In the genomic region with DNA sequence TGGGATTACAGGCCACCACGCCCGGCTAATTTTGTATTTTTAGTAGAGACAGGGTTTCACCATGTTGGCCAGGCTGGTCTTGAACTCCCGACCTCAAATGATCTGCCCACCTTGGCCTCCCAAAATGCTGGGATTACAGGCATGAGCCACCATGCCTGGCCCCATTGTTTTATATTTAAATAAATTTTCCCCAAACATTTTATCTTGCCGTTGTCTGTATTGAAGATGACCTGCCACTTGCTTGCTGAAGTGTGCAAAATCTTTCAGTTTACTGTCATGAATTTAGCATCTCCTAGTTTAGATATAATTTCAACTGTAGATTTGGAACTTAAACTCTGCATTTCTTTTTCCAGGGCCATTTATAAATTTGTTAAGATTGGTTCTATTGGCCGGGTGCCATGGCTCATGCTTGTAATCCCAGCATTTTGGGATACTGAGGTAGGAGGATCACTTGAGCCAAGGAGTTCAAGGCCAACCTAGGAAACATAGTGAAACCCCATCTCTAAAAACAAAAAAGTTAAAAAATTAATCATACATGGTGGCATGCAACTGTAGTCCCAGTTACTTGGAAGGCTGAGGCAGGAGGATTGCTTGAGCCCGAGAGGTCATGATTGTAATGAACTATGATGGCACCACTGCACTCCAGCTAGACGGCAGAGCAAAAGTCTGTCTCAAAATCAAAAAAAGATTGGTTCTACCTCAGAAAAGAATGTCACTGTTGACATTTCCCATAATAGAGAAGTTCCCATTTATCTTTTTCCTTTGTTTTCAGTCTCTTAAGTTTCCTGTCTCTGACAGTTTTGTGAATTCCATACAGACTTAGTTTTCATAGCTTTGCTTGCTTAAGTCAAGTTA, we compare ENCODE assay signal across 13 cellular contexts.
DNase-seq lines count a peak whose midpoint lies in the region; ATAC-seq and TF ChIP-seq lines count a peak whose summit lies in the region.
"Had no signal": no experiment of that assay in that cellular context is flagged by ENCODE, and none has a peak within 500 bp of the region (broad histone marks: within the 10 kb centered on the region; RNA-seq: fewer than 3 reads in every experiment).

No MANE protein-coding gene starts in this region.

- no peak for TF ChIP-seq CTCF in AG04449 (IDR thresholded peaks at IDR 0.05; ENCODE audit: insufficient read depth, low read length, missing control alignments)
- no peak for TF ChIP-seq CTCF in chondrocyte (IDR thresholded peaks at IDR 0.05)

- DNase-seq in AG04449 (ENCODE audit: low read depth, low spot score) (peak; percentile 67), GM04503 (ENCODE audit: low read depth) (peak; percentile 68), chondrocyte (ENCODE audit: low spot score) (no peak), amygdala (lab: John Stamatoyannopoulos, UW) (no peak)
- no peak for DNase-seq in natural killer cell treated with Interleukin-12 subunit alpha and Interleukin-12 subunit beta and Interleukin-15 and Interleukin-18, amount 100 ng/mL, for 72 hours (ENCODE audit: low spot score)
- no peak for DNase-seq in stimulated activated CD4-positive, alpha-beta T cell treated with anti-CD3 and anti-CD28 coated beads, Interleukin-1b, Interleukin-23, amount 100 ng/mL, for 48 hours
- no peak for DNase-seq in NK-92 treated with Interleukin-12 subunit alpha and Interleukin-12 subunit beta, amount 100 ng/mL, for 24 hours (lab: John Stamatoyannopoulos, UW)
- DNase-seq: activated CD4-positive, alpha-beta T cell treated with anti-CD3 and anti-CD28 coated beads, Interleukin-2, amount 50 U/mL, for 1 hour; central memory CD4-positive, alpha-beta T cell; Karpas-422; naive thymus-derived CD4-positive, alpha-beta T cell; NCI-H226 had no signal

- H3K27ac Mint-ChIP-seq in chondrocyte (ENCODE audit: unreplicated experiment): peak overlapping the region; percentile 92
- H3K27ac Mint-ChIP-seq in natural killer cell treated with Interleukin-12 subunit alpha and Interleukin-12 subunit beta and Interleukin-15 and Interleukin-18, amount 100 ng/mL, for 72 hours: peak overlapping the region; percentile 29 to 78

- H3K4me3 Mint-ChIP-seq in chondrocyte (ENCODE audit: unreplicated experiment): no peak overlapping the region
- H3K4me3 Mint-ChIP-seq in natural killer cell treated with Interleukin-12 subunit alpha and Interleukin-12 subunit beta and Interleukin-15 and Interleukin-18, amount 100 ng/mL, for 72 hours: no peak overlapping the region
- H3K4me3 Mint-ChIP-seq: naive thymus-derived CD4-positive, alpha-beta T cell had no signal

- POLR2A ChIA-PET in AG04449 (lab: Yijun Ruan, JAX): interaction anchor here (0.6 to 1.5 kb wide), 7 partner anchors 9 to 51 kb away, joined by 3 to 11 read pairs (median 3); no protein-coding TSS in a partner anchor

- no peaks in the 10 kb centered on the region for H3K9me3 Mint-ChIP-seq in chondrocyte (ENCODE audit: low read depth)
- H3K9me3 Mint-ChIP-seq in natural killer cell treated with Interleukin-12 subunit alpha and Interleukin-12 subunit beta and Interleukin-15 and Interleukin-18, amount 100 ng/mL, for 72 hours: no peaks in the 10 kb centered on the region
- H3K9me3 Mint-ChIP-seq: naive thymus-derived CD4-positive, alpha-beta T cell had no signal

- peaks cover 53% of the 10 kb centered on the region for H3K4me1 Mint-ChIP-seq in chondrocyte (ENCODE audit: low read depth)
- peaks cover 15 to 17% of the 10 kb centered on the region in 2 donors for H3K4me1 Mint-ChIP-seq in natural killer cell treated with Interleukin-12 subunit alpha and Interleukin-12 subunit beta and Interleukin-15 and Interleukin-18, amount 100 ng/mL, for 72 hours (ENCODE audit: low read depth in 2 of 2)

- no peak overlapping the region for H3K4me3 ChIP-seq in AG04449 (ENCODE audit: low read depth, low read length)

- no peaks in the 10 kb centered on the region for H3K27me3 Mint-ChIP-seq in chondrocyte (ENCODE audit: low read depth)
- no peaks in the 10 kb centered on the region for H3K27me3 Mint-ChIP-seq in natural killer cell treated with Interleukin-12 subunit alpha and Interleukin-12 subunit beta and Interleukin-15 and Interleukin-18, amount 100 ng/mL, for 72 hours
- H3K27me3 Mint-ChIP-seq: naive thymus-derived CD4-positive, alpha-beta T cell had no signal

- CTCF ChIA-PET in AG04449 (lab: Yijun Ruan, JAX): no interaction called here

- H3K36me3 Mint-ChIP-seq in chondrocyte (ENCODE audit: low read depth): peaks cover 4% of the 10 kb centered on the region
- peaks cover 5% of the 10 kb centered on the region for H3K36me3 Mint-ChIP-seq in natural killer cell treated with Interleukin-12 subunit alpha and Interleukin-12 subunit beta and Interleukin-15 and Interleukin-18, amount 100 ng/mL, for 72 hours

- ATAC-seq in natural killer cell treated with Interleukin-12 subunit alpha and Interleukin-12 subunit beta and Interleukin-15 and Interleukin-18, amount 100 ng/mL, for 72 hours: no peak
- no peak for ATAC-seq in HG03095 (IDR thresholded peaks at IDR 0.05; ENCODE audit: unreplicated experiment)
- ATAC-seq: naive thymus-derived CD4-positive, alpha-beta T cell had no signal

Comparison
In these comparisons a context has a peak if more than half of its experiments do, and no peak if none do; other contexts are left out.
1. DNase-seq: peak in AG04449 (single experiment) and GM04503 (single experiment); none in chondrocyte (single experiment), natural killer cell treated with Interleukin-12 subunit alpha and Interleukin-12 subunit beta and Interleukin-15 and Interleukin-18, amount 100 ng/mL, for 72 hours (single experiment), stimulated activated CD4-positive, alpha-beta T cell treated with anti-CD3 and anti-CD28 coated beads, Interleukin-1b, Interleukin-23, amount 100 ng/mL, for 48 hours (single experiment), amygdala (0 of 56) and NK-92 treated with Interleukin-12 subunit alpha and Interleukin-12 subunit beta, amount 100 ng/mL, for 24 hours (single experiment).